ENCODE assay signal across 20 cellular contexts in genomic region chr2:96616535-96616934, GRCh38. TPM values are rescaled to one million over a fixed set of nuclear protein-coding genes. Genes with fewer than 3 reads are reported as not detected.
DNase-seq lines count a peak whose midpoint lies in the region; TF ChIP-seq lines count a peak whose summit lies in the region.
"Had no signal": no experiment of that assay in that cellular context is flagged by ENCODE, and none has a peak within 500 bp of the region (broad histone marks: within the 10 kb centered on the region; RNA-seq: fewer than 3 reads in every experiment).

No MANE protein-coding gene starts in this region.

- H3K4me3 ChIP-seq in suprapubic skin (no peak overlapping the region), hepatocyte (no peak overlapping the region)
- H3K4me3 ChIP-seq: lung, right atrium auricular region, thyroid gland had no signal

- TF ChIP-seq EP300 in suprapubic skin (IDR thresholded peaks at IDR 0.05) = no peak

- no peaks in the 10 kb centered on the region for H3K9me3 Mint-ChIP-seq in activated T-cell treated with anti-CD3 and anti-CD28 coated beads, Interleukin-2, amount 50 U/mL, for 24 hours
- H3K9me3 Mint-ChIP-seq in activated CD4-positive, alpha-beta memory T cell treated with anti-CD3 and anti-CD28 coated beads for 36 hours = no peaks in the 10 kb centered on the region
- H3K9me3 Mint-ChIP-seq in immature natural killer cell = peaks cover 0 to 1% (median 0%) of the 10 kb centered on the region in 6 donors
- H3K9me3 Mint-ChIP-seq: nephron had no signal

- TF ChIP-seq POLR2A in suprapubic skin (IDR thresholded peaks at IDR 0.05) = no peak

- H3K4me1 ChIP-seq in suprapubic skin (peaks cover 10% of the 10 kb centered on the region), hepatocyte (ENCODE audit: insufficient read depth) (no peaks in the 10 kb centered on the region)
- H3K4me1 ChIP-seq: thyroid gland had no signal

- peaks cover 15% of the 10 kb centered on the region for H3K79me2 ChIP-seq in hepatocyte

- intact Hi-C loops in activated CD4-positive, alpha-beta memory T cell treated with anti-CD3 and anti-CD28 coated beads for 36 hours (cut with micrococcal nuclease) = no loop called here

- no peaks in the 10 kb centered on the region for H3K9me2 ChIP-seq in hepatocyte (replicated peaks; ENCODE audit: insufficient read depth)

- DNase-seq in activated T-cell treated with anti-CD3 and anti-CD28 coated beads, Interleukin-2, amount 50 U/mL, for 24 hours = no peak
- DNase-seq in activated T-cell treated with anti-CD3 and anti-CD28 coated beads for 4 hours (no peak), immature natural killer cell (no peak), suprapubic skin (ENCODE audit: low spot score in 2 of 2) (no peak), AG20443 (ENCODE audit: low spot score) (no peak), hepatocyte (ENCODE audit: low spot score) (no peak), DMS153 treated with DMSO at 0.1 percent for 48 hours (lab: John Stamatoyannopoulos, UW; ENCODE audit: unreplicated experiment) (no peak)
- DNase-seq in activated CD4-positive, alpha-beta memory T cell treated with anti-CD3 and anti-CD28 coated beads for 36 hours = no peak
- DNase-seq: ACHN; activated naive CD4-positive, alpha-beta T cell; COR-L47; foreskin melanocyte; NCI-H1694 treated with DMSO at 0.1 percent for 48 hours; NCI-H446 treated with DMSO at 0.1 percent for 48 hours; thyroid gland had no signal

- TF ChIP-seq CTCF in suprapubic skin (IDR thresholded peaks at IDR 0.05) (no peak), hepatocyte (IDR thresholded peaks at IDR 0.05; ENCODE audit: poor library complexity) (no peak)

- H3K4me2 ChIP-seq in hepatocyte = no peak overlapping the region

- CTCF ChIA-PET in activated CD4-positive, alpha-beta memory T cell treated with anti-CD3 and anti-CD28 coated beads for 36 hours (lab: Charles Lee) = interaction anchor here (0.7 to 1.1 kb wide), 2 partner anchors 209 to 250 kb away, joined by 3 read pairs; no protein-coding TSS in a partner anchor

- POLR2A ChIA-PET in activated CD4-positive, alpha-beta memory T cell treated with anti-CD3 and anti-CD28 coated beads for 36 hours (lab: Charles Lee) = no interaction called here

- peaks cover 26% of the 10 kb centered on the region for H3K4me1 Mint-ChIP-seq in activated T-cell treated with anti-CD3 and anti-CD28 coated beads, Interleukin-2, amount 50 U/mL, for 24 hours (ENCODE audit: low read depth)
- peaks cover 17% of the 10 kb centered on the region for H3K4me1 Mint-ChIP-seq in activated CD4-positive, alpha-beta memory T cell treated with anti-CD3 and anti-CD28 coated beads for 36 hours (ENCODE audit: low read depth)
- peaks cover 33 to 35% of the 10 kb centered on the region in 2 donors for H3K4me1 Mint-ChIP-seq in immature natural killer cell
- H3K4me1 Mint-ChIP-seq: nephron had no signal

- no peak overlapping the region for H2AFZ ChIP-seq in hepatocyte

- no peaks in the 10 kb centered on the region for H4K20me1 ChIP-seq in hepatocyte (ENCODE audit: insufficient read depth, poor library complexity, severe bottlenecking)

- peak overlapping the region; percentile 92 for H3K27ac Mint-ChIP-seq in activated T-cell treated with anti-CD3 and anti-CD28 coated beads, Interleukin-2, amount 50 U/mL, for 24 hours
- peak overlapping the region; percentile 88 for H3K27ac Mint-ChIP-seq in activated CD4-positive, alpha-beta memory T cell treated with anti-CD3 and anti-CD28 coated beads for 36 hours
- peak overlapping the region; percentile 81 to 95 (median 92) for H3K27ac Mint-ChIP-seq in immature natural killer cell
- H3K27ac Mint-ChIP-seq: nephron had no signal

- no peaks in the 10 kb centered on the region for H3K27me3 ChIP-seq in suprapubic skin
- H3K27me3 ChIP-seq in hepatocyte = no peaks in the 10 kb centered on the region
- H3K27me3 ChIP-seq: right atrium auricular region, thyroid gland had no signal

- H3K9me3 ChIP-seq in suprapubic skin (no peaks in the 10 kb centered on the region), hepatocyte (ENCODE audit: low read depth) (no peaks in the 10 kb centered on the region)
- H3K9me3 ChIP-seq: right atrium auricular region, thyroid gland had no signal

- no peaks in the 10 kb centered on the region for H3K27me3 Mint-ChIP-seq in activated T-cell treated with anti-CD3 and anti-CD28 coated beads, Interleukin-2, amount 50 U/mL, for 24 hours
- H3K27me3 Mint-ChIP-seq in activated CD4-positive, alpha-beta memory T cell treated with anti-CD3 and anti-CD28 coated beads for 36 hours = no peaks in the 10 kb centered on the region
- H3K27me3 Mint-ChIP-seq in immature natural killer cell (ENCODE audit: low read depth in 3 of 3) = peaks cover 0 to 9% (median 4%) of the 10 kb centered on the region in 3 donors

- 94% methylated on average over 6 of the region's 6 CpGs for WGBS in suprapubic skin
- WGBS in hepatocyte (ENCODE audit: low lambda C conversion rate, missing lambda C conversion rate) = 99% methylated on average over 6 of the region's 6 CpGs

- H3K36me3 Mint-ChIP-seq in activated T-cell treated with anti-CD3 and anti-CD28 coated beads, Interleukin-2, amount 50 U/mL, for 24 hours (ENCODE audit: low read depth) = peaks cover 79% of the 10 kb centered on the region
- peaks cover 31% of the 10 kb centered on the region for H3K36me3 Mint-ChIP-seq in activated CD4-positive, alpha-beta memory T cell treated with anti-CD3 and anti-CD28 coated beads for 36 hours
- H3K36me3 Mint-ChIP-seq in immature natural killer cell = peaks cover 4 to 27% (median 25%) of the 10 kb centered on the region in 3 donors

- no peak overlapping the region for H3K4me3 Mint-ChIP-seq in activated T-cell treated with anti-CD3 and anti-CD28 coated beads, Interleukin-2, amount 50 U/mL, for 24 hours
- H3K4me3 Mint-ChIP-seq in activated CD4-positive, alpha-beta memory T cell treated with anti-CD3 and anti-CD28 coated beads for 36 hours = no peak overlapping the region
- peak overlapping the region in 4 of 5 donors; percentile 21 to 95 (median 58) for H3K4me3 Mint-ChIP-seq in immature natural killer cell
- H3K4me3 Mint-ChIP-seq: nephron had no signal

- H3K27ac ChIP-seq in suprapubic skin = peak overlapping the region; percentile 49
- no peak overlapping the region for H3K27ac ChIP-seq in hepatocyte
- H3K27ac ChIP-seq: thyroid gland had no signal

- H3K36me3 ChIP-seq in suprapubic skin (peaks cover 43% of the 10 kb centered on the region), hepatocyte (replicated peaks; ENCODE audit: insufficient read depth, low read depth) (no peaks in the 10 kb centered on the region)

RNA-seq across cellular contexts. Expression of gene KANSL3, which starts 21.6 kb away (rescaled TPM):
- 10 to 100 TPM; 33.7 to 39.4 TPM for total RNA-seq in activated CD4-positive, alpha-beta memory T cell treated with anti-CD3 and anti-CD28 coated beads for 36 hours
- polyA plus RNA-seq in immature natural killer cell (10 to 100 TPM in 1 of 3 donors, 1 to 10 TPM in 2; 8.2 to 22.2 (median 9.9) TPM), hepatocyte (18.4 and 20.4 TPM in 2 replicates)
- total RNA-seq in suprapubic skin (10 to 100 TPM; 29.3 to 70.5 (median 37.4) TPM), hepatocyte (26.7 and 27.7 TPM in 2 replicates)

RNA-seq across cellular contexts. Expression of gene FER1L5, which starts 26.0 kb away (rescaled TPM):
- not detected for total RNA-seq in activated CD4-positive, alpha-beta memory T cell treated with anti-CD3 and anti-CD28 coated beads for 36 hours
- not detected for polyA plus RNA-seq in immature natural killer cell
- total RNA-seq in suprapubic skin = not detected
- 0.10 and 0.28 TPM in 2 replicates for total RNA-seq in hepatocyte
- 0.21 and 0.33 TPM in 2 replicates for polyA plus RNA-seq in hepatocyte
- total RNA-seq: G401, H4, right atrium auricular region had no signal

Comparison
In these comparisons a context has a peak if more than half of its experiments do, and no peak if none do; other contexts are left out.
1. H3K4me3 Mint-ChIP-seq: peak in immature natural killer cell (4 of 5); none in activated T-cell treated with anti-CD3 and anti-CD28 coated beads, Interleukin-2, amount 50 U/mL, for 24 hours (single experiment) and activated CD4-positive, alpha-beta memory T cell treated with anti-CD3 and anti-CD28 coated beads for 36 hours (single experiment).
2. Peak in every context shown above with its lines, with median percentiles within 50 percentile points of each other: H3K27ac Mint-ChIP-seq.